Comparison of ENCODE assay signal across 11 cellular contexts in the genomic region with DNA sequence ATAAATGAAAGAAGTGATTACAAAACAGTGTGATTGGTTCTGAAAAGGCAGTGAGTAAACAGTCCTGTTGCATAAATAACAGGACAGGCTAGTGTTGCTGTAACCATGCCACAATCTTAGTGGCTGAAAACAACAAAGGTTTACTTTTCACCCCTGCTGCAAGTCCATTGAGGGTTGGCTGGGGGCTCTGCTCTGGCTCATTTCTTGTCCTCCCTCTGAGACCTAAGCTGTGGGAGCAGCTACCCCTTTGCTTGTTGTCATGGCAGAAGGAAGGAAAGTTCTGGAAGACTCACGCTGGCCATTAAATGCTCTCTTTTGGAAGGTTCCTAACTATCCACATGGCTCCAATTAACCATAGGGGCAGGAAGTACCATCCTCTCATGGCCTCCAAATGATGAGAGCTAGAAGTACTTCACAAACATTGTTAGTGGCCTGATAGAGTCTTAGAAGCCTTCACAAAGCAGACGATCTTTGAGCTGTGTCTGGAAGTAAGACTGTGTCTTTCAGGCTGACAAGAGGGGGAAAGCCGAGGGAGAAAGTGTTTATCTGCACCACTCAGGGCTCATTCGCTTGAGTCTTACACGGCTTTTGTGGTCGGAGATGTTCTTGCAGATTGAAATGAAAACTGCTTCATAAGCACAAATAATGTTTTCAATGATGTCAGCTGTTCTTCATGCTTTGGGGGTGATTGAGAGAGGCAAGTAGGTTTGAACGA. TPM values are rescaled to one million over a fixed set of nuclear protein-coding genes. Genes with fewer than 3 reads are reported as not detected.
DNase-seq lines count a peak whose midpoint lies in the region; ATAC-seq and TF ChIP-seq lines count a peak whose summit lies in the region.
"Had no signal": no experiment of that assay in that cellular context is flagged by ENCODE, and none has a peak within 500 bp of the region (broad histone marks: within the 10 kb centered on the region; RNA-seq: fewer than 3 reads in every experiment).

No MANE protein-coding gene starts in this region.

- intact Hi-C loops in CD8-positive, alpha-beta T cell (cut with DNase I, micrococcal nuclease): loop anchor here in 1 of 2 experiments (2.0 kb wide), 1 partner anchor 15 kb away; no protein-coding TSS in a partner anchor
- intact Hi-C loops in OCI-LY7 (cut with micrococcal nuclease; ENCODE audit: unreplicated experiment): no loop called here

- H3K27ac ChIP-seq in BLaER1: peak overlapping the region; percentile 50
- H3K27ac ChIP-seq in CD8-positive, alpha-beta T cell (ENCODE audit: low read depth, low read length): no peak overlapping the region
- H3K27ac ChIP-seq in OCI-LY7 (ENCODE audit: low read depth, low read length, poor library complexity, severe bottlenecking): no peak overlapping the region
- H3K27ac ChIP-seq: HL-60, SJSA1 had no signal

- H3K27me3 Mint-ChIP-seq in CD8-positive, alpha-beta T cell (ENCODE audit: low read depth): no peaks in the 10 kb centered on the region
- no peaks in the 10 kb centered on the region for H3K27me3 Mint-ChIP-seq in activated CD8-positive, alpha-beta T cell treated with anti-CD3 and anti-CD28 coated beads, Interleukin-2, amount 10 ng/mL, durations not matched to agents 7 days and 5 days (ENCODE audit: low read depth)
- H3K27me3 Mint-ChIP-seq in naive B cell: no peaks in the 10 kb centered on the region

- BruUV-seq in OCI-LY7 (replicated peaks; lab: Mats Ljungman, UMichigan): no TSS peak

- no peak for TF ChIP-seq CTCF in CD8-positive, alpha-beta T cell (IDR thresholded peaks at IDR 0.05)
- no peak for TF ChIP-seq CTCF in OCI-LY7 (conservative IDR thresholded peaks at IDR 0.05; ENCODE audit: low read length)

- peaks cover 96% of the 10 kb centered on the region for H3K4me1 Mint-ChIP-seq in CD8-positive, alpha-beta T cell (ENCODE audit: low read depth)
- H3K4me1 Mint-ChIP-seq in activated CD8-positive, alpha-beta T cell treated with anti-CD3 and anti-CD28 coated beads, Interleukin-2, amount 10 ng/mL, durations not matched to agents 7 days and 5 days (ENCODE audit: low read depth): peaks cover 87% of the 10 kb centered on the region
- peaks cover 72 to 99% (median 92%) of the 10 kb centered on the region in 3 donors for H3K4me1 Mint-ChIP-seq in naive B cell

- peaks cover 97% of the 10 kb centered on the region for H3K79me2 ChIP-seq in OCI-LY7 (ENCODE audit: insufficient read depth, low read depth, low read length)

- no peak overlapping the region for H3K9ac ChIP-seq in BLaER1

- H3K9me3 ChIP-seq in BLaER1: no peaks in the 10 kb centered on the region
- H3K9me3 ChIP-seq in CD8-positive, alpha-beta T cell (ENCODE audit: low read length): no peaks in the 10 kb centered on the region
- no peaks in the 10 kb centered on the region for H3K9me3 ChIP-seq in OCI-LY7 (ENCODE audit: low read length)
- H3K9me3 ChIP-seq: HAP-1, SJSA1 had no signal

- H3K36me3 ChIP-seq in BLaER1: peaks cover 98% of the 10 kb centered on the region
- H3K36me3 ChIP-seq in CD8-positive, alpha-beta T cell (ENCODE audit: insufficient read depth, low read length): peaks cover 22% of the 10 kb centered on the region
- H3K36me3 ChIP-seq in OCI-LY7 (ENCODE audit: insufficient read depth, low read length): peaks cover 92% of the 10 kb centered on the region
- H3K36me3 ChIP-seq: HAP-1, SJSA1 had no signal

- peaks cover 97% of the 10 kb centered on the region for H3K4me1 ChIP-seq in BLaER1
- peaks cover 83% of the 10 kb centered on the region for H3K4me1 ChIP-seq in CD8-positive, alpha-beta T cell (ENCODE audit: insufficient read depth, low read length)
- H3K4me1 ChIP-seq in OCI-LY7 (ENCODE audit: insufficient read depth, low read length, poor library complexity, severe bottlenecking): peaks cover 18% of the 10 kb centered on the region
- H3K4me1 ChIP-seq: HAP-1, SJSA1 had no signal

- H2AFZ ChIP-seq in OCI-LY7 (ENCODE audit: low read length): no peak overlapping the region

- POLR2A ChIA-PET in CD8-positive, alpha-beta T cell (lab: Charles Lee): interaction anchor here (0.9 to 3.2 kb wide), 4 partner anchors 10 to 46 kb away, joined by 3 to 10 read pairs (median 4); no protein-coding TSS in a partner anchor
- POLR2A ChIA-PET in activated CD8-positive, alpha-beta T cell treated with anti-CD3 and anti-CD28 coated beads, Interleukin-2, amount 10 ng/mL, durations not matched to agents 7 days and 5 days (lab: Charles Lee): no interaction called here
- POLR2A ChIA-PET in OCI-LY7 (lab: Charles Lee): interaction anchor here (0.8 kb wide), 1 partner anchor 8 kb away, joined by 3 read pairs; no protein-coding TSS in a partner anchor

- H3K4me2 ChIP-seq in BLaER1 (peak overlapping the region; percentile 35), OCI-LY7 (ENCODE audit: low read length) (no peak overlapping the region)

- ATAC-seq in CD8-positive, alpha-beta T cell: peak; percentile 50
- ATAC-seq in activated CD8-positive, alpha-beta T cell treated with anti-CD3 and anti-CD28 coated beads, Interleukin-2, amount 10 ng/mL, durations not matched to agents 7 days and 5 days: no peak
- ATAC-seq in naive B cell (ENCODE audit: low read depth in 2 of 2): no peak

- H3K27ac Mint-ChIP-seq in CD8-positive, alpha-beta T cell: peak overlapping the region; percentile 84
- peak overlapping the region; percentile 66 for H3K27ac Mint-ChIP-seq in activated CD8-positive, alpha-beta T cell treated with anti-CD3 and anti-CD28 coated beads, Interleukin-2, amount 10 ng/mL, durations not matched to agents 7 days and 5 days
- peak overlapping the region in 5 of 6 donors; percentile 2 to 82 (median 15) for H3K27ac Mint-ChIP-seq in naive B cell

- CTCF ChIA-PET in CD8-positive, alpha-beta T cell (lab: Charles Lee): interaction anchor here (2.5 to 4.3 kb wide), 2 partner anchors 41 to 46 kb away, joined by 11 to 29 read pairs; no protein-coding TSS in a partner anchor
- CTCF ChIA-PET in activated CD8-positive, alpha-beta T cell treated with anti-CD3 and anti-CD28 coated beads, Interleukin-2, amount 10 ng/mL, durations not matched to agents 7 days and 5 days (lab: Charles Lee): interaction anchor here (1.0 to 1.3 kb wide), 4 partner anchors 8 to 46 kb away, joined by 3 to 7 read pairs (median 4); no protein-coding TSS in a partner anchor
- CTCF ChIA-PET in OCI-LY7 (lab: Charles Lee; ENCODE audit: unreplicated experiment): interaction anchor here (0.8 kb wide), 1 partner anchor 42 kb away, joined by 4 read pairs; no protein-coding TSS in a partner anchor

- no peaks in the 10 kb centered on the region for H3K27me3 ChIP-seq in BLaER1
- H3K27me3 ChIP-seq in CD8-positive, alpha-beta T cell (ENCODE audit: insufficient read depth, low read length): no peaks in the 10 kb centered on the region
- H3K27me3 ChIP-seq: SJSA1 had no signal

- peak overlapping the region; percentile 62 for H3K4me3 Mint-ChIP-seq in CD8-positive, alpha-beta T cell
- H3K4me3 Mint-ChIP-seq in activated CD8-positive, alpha-beta T cell treated with anti-CD3 and anti-CD28 coated beads, Interleukin-2, amount 10 ng/mL, durations not matched to agents 7 days and 5 days: no peak overlapping the region
- H3K4me3 Mint-ChIP-seq in naive B cell: peak overlapping the region in 7 of 8 donors; percentile 3 to 73 (median 50)

- peaks cover 82% of the 10 kb centered on the region for H3K36me3 Mint-ChIP-seq in CD8-positive, alpha-beta T cell
- peaks cover 79% of the 10 kb centered on the region for H3K36me3 Mint-ChIP-seq in activated CD8-positive, alpha-beta T cell treated with anti-CD3 and anti-CD28 coated beads, Interleukin-2, amount 10 ng/mL, durations not matched to agents 7 days and 5 days (ENCODE audit: low read depth)
- peaks cover 18 to 31% of the 10 kb centered on the region in 2 donors for H3K36me3 Mint-ChIP-seq in naive B cell

- H3K4me3 ChIP-seq in BLaER1: no peak overlapping the region
- no peak overlapping the region for H3K4me3 ChIP-seq in CD8-positive, alpha-beta T cell (ENCODE audit: low read depth, low read length)
- H3K4me3 ChIP-seq in OCI-LY7 (ENCODE audit: low read depth, low read length, poor library complexity, severe bottlenecking): no peak overlapping the region
- H3K4me3 ChIP-seq: HAP-1, SJSA1 had no signal

- peak in 1 of 7 experiments; percentile 42 for DNase-seq in CD8-positive, alpha-beta T cell
- DNase-seq in activated CD8-positive, alpha-beta T cell treated with anti-CD3 and anti-CD28 coated beads, Interleukin-2, amount 10 ng/mL, durations not matched to agents 7 days and 5 days: no peak
- DNase-seq in naive B cell (no peak), OCI-LY7 (ENCODE audit: low spot score) (no peak), NCI-H345 (lab: John Stamatoyannopoulos, UW) (no peak), NCI-H446 (lab: John Stamatoyannopoulos, UW) (no peak)
- DNase-seq: Calu3 had no signal

- H4K20me1 ChIP-seq in BLaER1 (peaks cover 100% of the 10 kb centered on the region), OCI-LY7 (ENCODE audit: insufficient read depth, low read length) (peaks cover 26% of the 10 kb centered on the region)

- H3K9me3 Mint-ChIP-seq in CD8-positive, alpha-beta T cell: no peaks in the 10 kb centered on the region
- H3K9me3 Mint-ChIP-seq in activated CD8-positive, alpha-beta T cell treated with anti-CD3 and anti-CD28 coated beads, Interleukin-2, amount 10 ng/mL, durations not matched to agents 7 days and 5 days (ENCODE audit: insufficient read depth): no peaks in the 10 kb centered on the region
- H3K9me3 Mint-ChIP-seq in naive B cell: no peaks in the 10 kb centered on the region

- no peaks in the 10 kb centered on the region for H3K9me2 ChIP-seq in OCI-LY7 (ENCODE audit: insufficient read depth, low read length)

RNA-seq across cellular contexts. Expression of a gene that starts 11.9 kb away (rescaled TPM):
- total RNA-seq in CD8-positive, alpha-beta T cell: 10 to 100 TPM; 42.4 to 44.3 TPM
- total RNA-seq in activated CD8-positive, alpha-beta T cell treated with anti-CD3 and anti-CD28 coated beads, Interleukin-2, amount 10 ng/mL, durations not matched to agents 7 days and 5 days: 100 to 1,000 TPM; 143 to 145 TPM
- 100 to 1,000 TPM; 273 to 418 (median 333) TPM for polyA plus RNA-seq in naive B cell (ENCODE audit: low read depth in 6 of 6)
- total RNA-seq in OCI-LY7 (2014; rRNA removed; shearing (Covaris generic)): 164 and 186 TPM in 2 replicates
- total RNA-seq in OCI-LY7 (2022): 161 and 180 TPM in 2 replicates
- total RNA-seq: Calu3 had no signal

Comparison
In these comparisons a context has a peak if more than half of its experiments do, and no peak if none do; other contexts are left out.
1. H3K27ac Mint-ChIP-seq: peak in every context shown above with its lines; median percentile 84 in CD8-positive, alpha-beta T cell; 66 in activated CD8-positive, alpha-beta T cell treated with anti-CD3 and anti-CD28 coated beads, Interleukin-2, amount 10 ng/mL, durations not matched to agents 7 days and 5 days; 15 in naive B cell.